Comparison of ENCODE assay signal across 8 cellular contexts in genomic region chr13:46295531-46296464, GRCh38.
A peak's percentile ranks its signal among the peaks of the same experiment; 100 is the strongest.
DNase-seq lines count a peak whose midpoint lies in the region; ATAC-seq and TF ChIP-seq lines count a peak whose summit lies in the region.

No MANE protein-coding gene starts in this region.

- H3K79me2 ChIP-seq in mesendoderm (ENCODE audit: control insufficient read depth, insufficient read depth, low read length) = no peaks in the 10 kb centered on the region

- no peak overlapping the region for H2AK5ac ChIP-seq in mesendoderm (ENCODE audit: low read length)

- 7% methylated on average over 8 of the region's 8 CpGs for whole genome bisulfite sequencing in right lobe of liver (ENCODE audit: insufficient coverage, low coverage, low lambda C conversion rate, missing lambda C conversion rate)
- no CpG with 5 or more reads among the region's 8 CpGs for WGBS in mesendoderm (ENCODE audit: extremely low coverage, insufficient coverage, low lambda C conversion rate)

- H3K36me3 ChIP-seq in right lobe of liver (no peaks in the 10 kb centered on the region), mesendoderm (ENCODE audit: control insufficient read depth, insufficient read depth, low read length) (no peaks in the 10 kb centered on the region)

- no peak overlapping the region for H3K4me2 ChIP-seq in mesendoderm (ENCODE audit: low read length)

- H3K9ac ChIP-seq in mesendoderm (ENCODE audit: low read length) = no peak overlapping the region

- H3K79me1 ChIP-seq in mesendoderm (ENCODE audit: low read length) = no peaks in the 10 kb centered on the region

- peaks cover 0 to 46% (median 17%) of the 10 kb centered on the region in 4 donors for H3K4me1 ChIP-seq in right lobe of liver
- peaks cover 2% of the 10 kb centered on the region for H3K4me1 ChIP-seq in mesendoderm (ENCODE audit: control insufficient read depth, low read depth, low read length)

- H3K9me3 ChIP-seq in right lobe of liver = no peaks in the 10 kb centered on the region

- no peak overlapping the region for H2BK120ac ChIP-seq in mesendoderm (ENCODE audit: low read depth, low read length)

- DNase-seq in GM03348 (ENCODE audit: low spot score) = peak; percentile 75
- peak; percentile 95 for DNase-seq in SKM-1 treated with dmso at 0.1 percent for 144 hours (lab: John Stamatoyannopoulos, UW; ENCODE audit: unreplicated experiment)
- peak; percentile 63 for DNase-seq in astrocyte of the hippocampus (ENCODE audit: low read depth, low spot score)
- DNase-seq in right lobe of liver = peak; percentile 32 to 87 (median 81)
- peak; percentile 45 to 89 (median 68) for DNase-seq in stimulated activated naive CD4-positive, alpha-beta T cell (lab: John Stamatoyannopoulos, UW)
- DNase-seq in mesendoderm = no peak
- no peak for DNase-seq in NCI-H2029 (lab: John Stamatoyannopoulos, UW)

- H3K27me3 ChIP-seq in right lobe of liver (no peaks in the 10 kb centered on the region), mesendoderm (ENCODE audit: insufficient read depth, low read length, poor library complexity) (no peaks in the 10 kb centered on the region)

- intact Hi-C loops in right lobe of liver (cut with DNase I) = no loop called here

- H2BK15ac ChIP-seq in mesendoderm (replicated peaks; ENCODE audit: low read depth) = no peak overlapping the region

- peak overlapping the region in 2 of 3 donors; percentile 9 to 12 for H3K4me3 ChIP-seq in right lobe of liver
- H3K4me3 ChIP-seq in mesendoderm (ENCODE audit: low read length) = no peak overlapping the region

- H3K18ac ChIP-seq in mesendoderm (ENCODE audit: low read length) = no peak overlapping the region

- no peak overlapping the region for H4K8ac ChIP-seq in mesendoderm (ENCODE audit: low read depth, low read length)

- TF ChIP-seq CTCF in right lobe of liver (IDR thresholded peaks at IDR 0.05) = no peak

- no peak overlapping the region for H4K5ac ChIP-seq in mesendoderm (ENCODE audit: low read length)

- no peak overlapping the region for H3K4ac ChIP-seq in mesendoderm (ENCODE audit: low read depth, low read length)

- H3K27ac ChIP-seq in right lobe of liver (peak overlapping the region; percentile 62 to 93 (median 66)), mesendoderm (ENCODE audit: low read depth, low read length) (no peak overlapping the region)

- no peak overlapping the region for H3K23ac ChIP-seq in mesendoderm (ENCODE audit: low read length)

- TF ChIP-seq POLR2A in right lobe of liver (IDR thresholded peaks at IDR 0.05) = peak; percentile 66

- ATAC-seq in HG02885 (IDR thresholded peaks at IDR 0.05; ENCODE audit: poor library complexity, unreplicated experiment) = peak; percentile 83
- ATAC-seq in right lobe of liver = peak; percentile 79 to 91 (median 86)

- no peak overlapping the region for H3K56ac ChIP-seq in mesendoderm (ENCODE audit: low read length)

- H2BK5ac ChIP-seq in mesendoderm (ENCODE audit: low read length) = no peak overlapping the region

Comparison
In these comparisons a context has a peak if more than half of its experiments do, and no peak if none do; other contexts are left out.
1. DNase-seq: peak in GM03348 (single experiment), SKM-1 treated with dmso at 0.1 percent for 144 hours (single experiment), astrocyte of the hippocampus (single experiment), right lobe of liver (3 of 3) and stimulated activated naive CD4-positive, alpha-beta T cell (6 of 6); none in mesendoderm (single experiment) and NCI-H2029 (single experiment).